In genomic region chr12:23708185-23708837, GRCh38 we compare ENCODE assay signal across 7 cellular contexts.
"Had no signal": no experiment of that assay in that cellular context is flagged by ENCODE, and none has a peak within 500 bp of the region (broad histone marks: within the 10 kb centered on the region; RNA-seq: fewer than 3 reads in every experiment).

No MANE protein-coding gene starts in this region.

- H2AFZ ChIP-seq: GM23248 had no signal

- DNase-seq: GM23248, GOT3, H7, IMR-90, KBM-7 had no signal

- H3K4me3 ChIP-seq: GM23248, HAP-1 had no signal

- H3K9me3 ChIP-seq: HAP-1 had no signal

- ATAC-seq: HCT116 had no signal

- H3K27ac ChIP-seq: GM23248 had no signal

- H3K9ac ChIP-seq: GM23248 had no signal

- H3K36me3 ChIP-seq: HAP-1 had no signal
